In genomic region chr2:126614529-126615279, GRCh38 we compare ENCODE assay signal across 17 cellular contexts. TPM values are rescaled to one million over a fixed set of nuclear protein-coding genes. Genes with fewer than 3 reads are reported as not detected.
A peak's percentile ranks its signal among the peaks of the same experiment; 100 is the strongest.
DNase-seq lines count a peak whose midpoint lies in the region; FAIRE-seq and TF ChIP-seq lines count a peak whose summit lies in the region.
"Had no signal": no experiment of that assay in that cellular context is flagged by ENCODE, and none has a peak within 500 bp of the region (broad histone marks: within the 10 kb centered on the region; RNA-seq: fewer than 3 reads in every experiment).

No MANE protein-coding gene starts in this region.

- peak; percentile 2 for DNase-seq in HCEC 1CT
- DNase-seq in amniotic epithelial cell (ENCODE audit: low read depth): peak; percentile 58
- DNase-seq in glomerular visceral epithelial cell (ENCODE audit: extremely low spot score): peak; percentile 17
- DNase-seq in stromal cell of bone marrow (ENCODE audit: low read depth): peak; percentile 9
- no peak for DNase-seq in G401 (ENCODE audit: low spot score)
- no peak for DNase-seq in RCC 7860 (ENCODE audit: low spot score)
- DNase-seq in GM13976 (ENCODE audit: low spot score): no peak
- DNase-seq: activated CD4-positive, alpha-beta memory T cell treated with anti-CD3 and anti-CD28 coated beads, Interleukin-2, amount 10 ng/mL, durations not matched to agents 7 days and 5 days; activated T-cell treated with anti-CD3 and anti-CD28 coated beads, Interleukin-2, amount 50 U/mL, for 72 hours; gastrocnemius medialis; natural killer cell; NCI-H187; NCI-H345; stimulated activated naive B cell treated with anti-CD40 and anti-IgM and Interleukin-4, amounts not matched to agents 10 μg/mL and 1 μg/mL and 100 μg/mL, for 72 hours; T-helper 1 cell; transverse colon; WERI-Rb-1 had no signal

- in situ Hi-C loops in G401 (cut with HindIII; ENCODE audit: low sequenced_read_pairs) (no loop called here), GM13976 (cut with MboI; ENCODE audit: low sequenced_read_pairs, unreplicated experiment) (no loop called here)

- no peak for TF ChIP-seq CTCF in GM13976 (IDR thresholded peaks at IDR 0.05; ENCODE audit: borderline replicate concordance, control extremely low read depth, extremely low read depth, insufficient read depth, missing control alignments)

- no peak for FAIRE-seq in RCC 7860 (lab: Jason Lieb, UNC)

RNA-seq across cellular contexts. Expression of gene GYPC, which starts 41.3 kb away (rescaled TPM):
- 32.9 and 37.1 TPM in 2 replicates for total RNA-seq in G401 (2014; rRNA removed; shearing (Covaris generic))

Comparison
In these comparisons a context has a peak if more than half of its experiments do, and no peak if none do; other contexts are left out.
1. DNase-seq: peak in HCEC 1CT (single experiment), amniotic epithelial cell (single experiment), glomerular visceral epithelial cell (single experiment) and stromal cell of bone marrow (single experiment); none in G401 (single experiment), RCC 7860 (single experiment) and GM13976 (single experiment).